Comparison of ENCODE assay signal across 1 cellular context in the genomic region with DNA sequence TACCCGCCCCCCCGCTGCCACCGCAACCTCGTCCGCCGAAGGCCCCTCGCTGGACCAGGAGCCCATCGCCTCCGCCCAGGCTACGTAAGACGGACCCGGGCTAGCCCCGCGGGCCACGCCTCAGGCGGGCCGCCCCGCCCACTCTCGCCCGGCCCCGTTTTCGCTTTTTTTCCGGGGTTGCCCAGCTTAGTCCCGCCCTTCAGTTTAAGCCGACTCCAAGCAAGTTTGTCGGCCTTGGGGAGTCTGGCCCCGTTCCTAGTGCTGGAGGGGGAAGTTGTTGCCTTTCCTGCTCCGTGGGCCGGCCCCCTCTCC.
TF ChIP-seq lines count a peak whose summit lies in the region.

No MANE protein-coding gene starts in this region.

TF ChIP-seq in IMR-90, 13 proteins besides CTCF, POLR2A, EP300 and RAD21:
- TF ChIP-seq CHD1 (IDR thresholded peaks at IDR 0.05; ENCODE audit: low read depth, low read length), result no peak
- peak; percentile 42; the same call in 1 of the 2 replicates for TF ChIP-seq MXI1 (IDR thresholded peaks at IDR 0.05; ENCODE audit: borderline replicate concordance, low read depth, low read length)
- TF ChIP-seq BHLHE40 (IDR thresholded peaks at IDR 0.05; ENCODE audit: low read depth, low read length), result no peak
- TF ChIP-seq RFX5 (IDR thresholded peaks at IDR 0.05; ENCODE audit: low read depth, low read length), result no peak
